ENCODE assay signal across 15 cellular contexts in the genomic region with DNA sequence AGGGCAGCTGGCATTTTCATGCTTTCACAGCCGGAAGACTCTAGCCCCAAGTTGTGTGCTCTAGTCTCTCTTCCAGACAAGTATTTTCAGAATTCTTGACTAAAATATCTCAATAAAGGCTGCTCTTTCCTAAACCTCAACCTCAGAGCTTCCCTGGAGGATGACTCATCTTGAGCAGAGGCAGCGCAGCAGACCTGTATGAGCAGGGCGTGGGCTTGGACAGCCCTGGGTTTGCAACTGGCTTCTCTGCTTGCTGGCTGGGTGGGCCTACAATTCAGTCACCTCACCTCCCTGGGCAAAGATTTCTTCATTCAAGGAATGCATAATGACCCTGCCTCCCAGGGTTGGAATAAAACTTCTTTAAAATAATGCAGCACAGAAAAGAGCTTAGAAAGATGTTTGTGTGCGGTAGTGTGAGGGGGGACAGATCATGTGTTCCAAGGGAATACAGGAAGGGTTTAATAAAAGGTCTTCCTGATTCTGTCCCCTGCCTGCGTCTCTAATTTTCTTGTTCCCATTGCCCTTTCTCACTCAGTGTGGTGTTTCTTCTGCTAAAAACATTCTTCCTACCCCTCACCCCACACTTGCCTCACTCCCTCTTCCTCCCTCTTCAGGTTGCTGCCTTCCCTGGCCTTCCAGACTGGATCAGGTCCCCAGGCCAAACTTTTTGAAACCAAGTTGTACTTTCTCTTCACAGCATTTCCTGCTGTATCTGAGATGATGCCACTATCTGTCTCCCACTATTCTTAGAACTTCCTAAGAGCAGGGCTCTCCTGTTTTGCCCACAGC. TPM values are rescaled to one million over a fixed set of nuclear protein-coding genes. Genes with fewer than 3 reads are reported as not detected.
DNase-seq lines count a peak whose midpoint lies in the region; ATAC-seq, FAIRE-seq and TF ChIP-seq lines count a peak whose summit lies in the region.
"Had no signal": no experiment of that assay in that cellular context is flagged by ENCODE, and none has a peak within 500 bp of the region (broad histone marks: within the 10 kb centered on the region; RNA-seq: fewer than 3 reads in every experiment).

No MANE protein-coding gene starts in this region.

- no peak for TF ChIP-seq POLR2A in K562 (conservative IDR thresholded peaks at IDR 0.05)

- H3K9ac ChIP-seq in K562 (ENCODE audit: insufficient read depth in 1 of 2, low read depth in 2 of 2, low read length in 2 of 2), result no peak overlapping the region

- peaks cover 4% of the 10 kb centered on the region in 2 experiments; a peak in 2 of 5 replicates for H3K4me1 ChIP-seq in K562 (replicated peaks in 1 of 2; ENCODE audit: control insufficient read depth in 2 of 2, insufficient read depth in 2 of 2, low read length in 2 of 2)
- no peaks in the 10 kb centered on the region for H3K4me1 ChIP-seq in upper lobe of right lung

- H3K4me3 ChIP-seq in K562 (no peak overlapping the region), upper lobe of right lung (no peak overlapping the region)
- H3K4me3 ChIP-seq: skin epidermis had no signal

- peak; percentile 87 for ATAC-seq in K562
- ATAC-seq in upper lobe of right lung, result no peak
- ATAC-seq: left lobe of liver had no signal

- no peak for TF ChIP-seq EP300 in K562 (IDR thresholded peaks at IDR 0.05; ENCODE audit: low read length)

- peak; percentile 62 for FAIRE-seq in K562 (lab: Jason Lieb, UNC)

- H3K36me3 ChIP-seq in K562 (ENCODE audit: control insufficient read depth, insufficient read depth, low read length) (no peaks in the 10 kb centered on the region), upper lobe of right lung (no peaks in the 10 kb centered on the region)

- peak; percentile 23 for DNase-seq in AG09319 (ENCODE audit: extremely low read depth, low read depth)
- peak; percentile 95 for DNase-seq in HT1080 (ENCODE audit: low read depth)
- DNase-seq in K562 (ENCODE audit: extremely low read depth in 1 of 4, low spot score in 3 of 4), result peak in 3 of 4 experiments; percentile 14 to 45 (median 30)
- DNase-seq in kidney glomerular epithelial cell (lab: John Stamatoyannopoulos, UW), result peak; percentile 49
- no peak for DNase-seq in upper lobe of right lung
- no peak for DNase-seq in T-helper 1 cell
- no peak for DNase-seq in medulla oblongata (ENCODE audit: extremely low spot score)
- DNase-seq in mesenteric fat pad (ENCODE audit: low spot score), result no peak
- DNase-seq: DMS79 treated with DMSO at 0.1 percent for 48 hours; effector CD4-positive, alpha-beta T cell; NCI-H345; T-helper 2 cell had no signal

- H2AFZ ChIP-seq in K562 (ENCODE audit: low read depth, low read length), result no peak overlapping the region

- POLR2A ChIA-PET in K562 (lab: Yijun Ruan, JAX), result interaction anchor here (0.6 to 1.9 kb wide), 4 partner anchors 10 to 42 kb away, joined by 3 to 9 read pairs (median 3); no protein-coding TSS in a partner anchor

- TF ChIP-seq CTCF in AG09319 (IDR thresholded peaks at IDR 0.05; ENCODE audit: low read depth, low read length) (no peak), K562 (IDR thresholded peaks at IDR 0.05 in 2 of 3, conservative IDR thresholded peaks at IDR 0.05 in 1 of 3; ENCODE audit: insufficient read depth in 2 of 3, low read depth in 1 of 3, low read length in 3 of 3) (no peak), upper lobe of right lung (IDR thresholded peaks at IDR 0.05) (no peak)

- H3K9me1 ChIP-seq in K562 (ENCODE audit: control insufficient read depth, insufficient read depth, low read length), result no peaks in the 10 kb centered on the region

- H3K9me3 ChIP-seq in K562 (replicated peaks; ENCODE audit: control insufficient read depth, insufficient read depth, low read depth, low read length) (no peaks in the 10 kb centered on the region), upper lobe of right lung (no peaks in the 10 kb centered on the region)

- intact Hi-C loops in K562 (cut with micrococcal nuclease), result no loop called here
- intact Hi-C loops in upper lobe of right lung (cut with DNase I), result no loop called here

- CTCF ChIA-PET in K562 (lab: Yijun Ruan, JAX; ENCODE audit: low intra/inter-chr PET ratio), result no interaction called here

- 6% methylated on average over 5 of the region's 5 CpGs for WGBS in K562 (ENCODE audit: insufficient coverage, low coverage, missing lambda C conversion rate)

- BruUV-seq in K562 (replicated peaks; lab: Mats Ljungman, UMichigan), result no TSS peak

- H3K4me2 ChIP-seq in K562 (ENCODE audit: insufficient read depth, low read length), result no peak overlapping the region

- no peak overlapping the region for H3K27ac ChIP-seq in K562 (ENCODE audit: extremely low read depth, low read depth, low read length)
- no peak overlapping the region for H3K27ac ChIP-seq in upper lobe of right lung
- H3K27ac ChIP-seq: skin epidermis had no signal

- in situ Hi-C loops in K562 (cut with MboI), result no loop called here

- H3K79me2 ChIP-seq in K562 (ENCODE audit: control insufficient read depth, insufficient read depth, low read length), result no peaks in the 10 kb centered on the region

- H3K27me3 ChIP-seq in K562 (ENCODE audit: control insufficient read depth in 2 of 2, insufficient read depth in 2 of 2, low read length in 2 of 2) (peaks cover 3 to 12% of the 10 kb centered on the region in 2 experiments; a peak in 4 of 5 replicates), upper lobe of right lung (no peaks in the 10 kb centered on the region)

- 0 out of 2 replicates have a peak, but pooled peaks cover 7% of the 10 kb centered on the region for H4K20me1 ChIP-seq in K562 (replicated peaks; ENCODE audit: control insufficient read depth, insufficient read depth, low read length)

- TF ChIP-seq RAD21 in K562 (CRISPR knock-in tag; conservative IDR thresholded peaks at IDR 0.05 in 1 of 2, IDR thresholded peaks at IDR 0.05 in 1 of 2), result no peak

TF ChIP-seq in K562, 482 proteins besides CTCF, POLR2A, EP300 and RAD21 (continues in another document):
- TF ChIP-seq ZNF280B (CRISPR knock-in tag; IDR thresholded peaks at IDR 0.05), result no peak
- TF ChIP-seq ZNF449 (CRISPR knock-in tag; IDR thresholded peaks at IDR 0.05), result no peak
- no peak for TF ChIP-seq CHD1 (IDR thresholded peaks at IDR 0.05; ENCODE audit: low read length)
- TF ChIP-seq ATF3 (IDR thresholded peaks at IDR 0.05), result peak; percentile 76
- no peak for TF ChIP-seq ATF3 (CRISPR knock-in tag; conservative IDR thresholded peaks at IDR 0.05)

RNA-seq across cellular contexts. Expression of gene MAP1B, which starts 39.4 kb away (rescaled TPM):
- 52.6 and 75.1 TPM in 2 replicates for total RNA-seq in HT1080 (2014; rRNA removed; shearing (Covaris generic))
- 24.7 and 34.0 TPM in 2 replicates for polyA plus RNA-seq in HT1080 (2015; cell fraction: cytosol; rRNA removed)
- polyA plus RNA-seq in HT1080 (2015; cell fraction: nucleus; rRNA removed), result 69.4 and 71.2 TPM in 2 replicates
- total RNA-seq in K562 (2011; cell fraction: chromatin; rRNA removed; ENCODE audit: low replicate concordance), result 40.0 and 59.2 TPM in 2 replicates
- total RNA-seq in K562 (2011; cell fraction: nucleolus; rRNA removed), result 29.5 and 48.0 TPM in 2 replicates
- total RNA-seq in K562 (2011; cell fraction: nucleoplasm; rRNA removed), result 40.7 and 44.0 TPM in 2 replicates
- total RNA-seq in K562 (2014; rRNA removed) (17.3 and 23.7 TPM in 2 replicates), K562 (2014; rRNA removed; fragmentation: Illumina TruSeq; extraction: Trizol) (26.4 and 28.7 TPM in 2 replicates), K562 (2015; rRNA removed; fragmentation: Illumina TruSeq; extraction: Trizol) (15.4 and 17.5 TPM in 2 replicates), K562 (2021) (61.4 and 66.1 TPM in 2 replicates), upper lobe of right lung (20.5 TPM), mesenteric fat pad (121 TPM)
- polyA plus RNA-seq in K562 (2011; rRNA removed) (5.2 and 8.0 TPM in 2 replicates), K562 (2014; fragmentation: Illumina TruSeq; extraction: Trizol) (22.5 and 24.4 TPM in 2 replicates), K562 (2014; fragmentation: Nextera tagmentation; extraction: Ambion mirVana) (10 to 100 TPM in 1 of 2 experiments, 1 to 10 TPM in 1; 9.9 to 30.1 TPM), K562 (2014; rRNA removed) (12.5 and 12.9 TPM in 2 replicates)
- 9.8 and 14.0 TPM in 2 replicates for polyA plus RNA-seq in K562 (2011; cell fraction: cytosol; rRNA removed)
- 7.7 and 8.0 TPM in 2 replicates for polyA plus RNA-seq in K562 (2011; cell fraction: nucleus; rRNA removed)
- 10.2 and 16.8 TPM in 2 replicates for polyA plus RNA-seq in K562 (2012)
- 18.9 and 28.9 TPM in 2 replicates for polyA minus RNA-seq in K562 (2011; rRNA and poly(A)+ RNA removed)
- 13.7 and 23.6 TPM in 2 replicates for polyA minus RNA-seq in K562 (2011; cell fraction: cytosol; rRNA and poly(A)+ RNA removed)
- 18.7 and 26.7 TPM in 2 replicates for polyA minus RNA-seq in K562 (2011; cell fraction: nucleus; rRNA and poly(A)+ RNA removed)
- total RNA-seq: HT-29 had no signal

Comparison
In these comparisons a context has a peak if more than half of its experiments do, and no peak if none do; other contexts are left out.
1. DNase-seq: peak in AG09319 (single experiment), HT1080 (single experiment), K562 (3 of 4) and kidney glomerular epithelial cell (single experiment); none in upper lobe of right lung (single experiment), T-helper 1 cell (0 of 5), medulla oblongata (single experiment) and mesenteric fat pad (single experiment).